Comparison of ENCODE assay signal across 32 cellular contexts in the genomic region with DNA sequence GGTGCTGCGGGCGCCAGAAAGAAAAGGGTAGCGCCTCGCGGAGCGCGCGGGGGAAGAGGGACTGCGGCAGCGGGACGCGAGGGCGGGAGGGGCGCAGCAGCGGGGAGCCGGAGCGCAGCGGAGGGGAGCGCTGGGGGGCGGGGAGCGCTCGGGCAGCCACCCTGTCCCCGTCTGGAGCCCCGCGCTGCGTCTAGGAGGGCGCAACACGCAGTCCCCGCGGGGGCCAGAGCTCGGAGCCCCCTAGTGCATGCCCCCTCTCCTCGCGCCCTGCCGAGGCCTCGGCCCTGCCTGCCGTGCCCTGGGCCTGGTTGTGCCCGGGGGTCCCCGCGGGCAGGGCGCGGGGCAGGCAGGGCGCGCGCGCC. TPM values are rescaled to one million over a fixed set of nuclear protein-coding genes. Genes with fewer than 3 reads are reported as not detected.
DNase-seq lines count a peak whose midpoint lies in the region; ATAC-seq and TF ChIP-seq lines count a peak whose summit lies in the region.
"Had no signal": no experiment of that assay in that cellular context is flagged by ENCODE, and none has a peak within 500 bp of the region (broad histone marks: within the 10 kb centered on the region; RNA-seq: fewer than 3 reads in every experiment).

No MANE protein-coding gene starts in this region.

- intact Hi-C loops in ascending aorta (cut with DNase I) = no loop called here

- peaks cover 10% of the 10 kb centered on the region; the same call in 1 of the 2 replicates for H3F3A ChIP-seq in GM23338 (replicated peaks; ENCODE audit: low read depth)

- no peaks in the 10 kb centered on the region for H3K36me3 ChIP-seq in GM23338 (ENCODE audit: insufficient read depth)
- H3K36me3 ChIP-seq in iPS-18a (ENCODE audit: control insufficient read depth, low read depth, low read length) = no peaks in the 10 kb centered on the region
- peaks cover 0 to 20% of the 10 kb centered on the region in 2 donors for H3K36me3 ChIP-seq in neuronal stem cell (replicated peaks in 1 of 2; ENCODE audit: control insufficient read depth in 2 of 2, insufficient read depth in 2 of 2, low read length in 2 of 2)
- no peaks in the 10 kb centered on the region for H3K36me3 ChIP-seq in ascending aorta
- H3K36me3 ChIP-seq: esophagus squamous epithelium, left lung, SJCRH30, thyroid gland, WERI-Rb-1 had no signal

- peak overlapping the region; percentile 100 for H2AK5ac ChIP-seq in neuronal stem cell (ENCODE audit: low read depth, low read length)

- no peaks in the 10 kb centered on the region for H3K79me2 ChIP-seq in GM23338 (replicated peaks; ENCODE audit: insufficient read depth)

- H3K14ac ChIP-seq in neuronal stem cell (ENCODE audit: low read length) = peak overlapping the region; percentile 98

- H3K4me3 Mint-ChIP-seq in GM23338 (peak overlapping the region; percentile 71), brain (peak overlapping the region in 4 of 5 experiments; percentile 65 to 87 (median 78))
- H3K4me3 Mint-ChIP-seq: activated CD4-positive, alpha-beta T cell treated with anti-CD3 and anti-CD28 coated beads, Interleukin-2, amount 10 ng/mL, durations not matched to agents 24 days and 14 days; activated naive CD8-positive, alpha-beta T cell treated with anti-CD3 and anti-CD28 coated beads for 36 hours; CD4-positive, alpha-beta memory T cell; memory B cell had no signal

- H3K4me1 ChIP-seq in GM23338 (ENCODE audit: insufficient read depth) (peaks cover 46% of the 10 kb centered on the region), iPS-18a (ENCODE audit: control insufficient read depth, low read depth, low read length) (peaks cover 36% of the 10 kb centered on the region), neuronal stem cell (ENCODE audit: control insufficient read depth in 2 of 2, insufficient read depth in 1 of 2, low read depth in 1 of 2, low read length in 2 of 2) (peaks cover 35 to 48% of the 10 kb centered on the region in 2 donors), ascending aorta (no peaks in the 10 kb centered on the region)
- H3K4me1 ChIP-seq: foreskin keratinocyte, SJCRH30 had no signal

- H3K27me3 ChIP-seq in GM23338 (ENCODE audit: insufficient read depth) = peaks cover 88% of the 10 kb centered on the region
- peaks cover 90% of the 10 kb centered on the region for H3K27me3 ChIP-seq in iPS-18a (ENCODE audit: control insufficient read depth, insufficient read depth, low read length)
- H3K27me3 ChIP-seq in neuronal stem cell (ENCODE audit: control insufficient read depth in 3 of 3, insufficient read depth in 3 of 3, low read depth in 1 of 3, low read length in 3 of 3) = no peaks in the 10 kb centered on the region
- H3K27me3 ChIP-seq in ascending aorta = no peaks in the 10 kb centered on the region
- H3K27me3 ChIP-seq: SJCRH30 had no signal

- H2AFZ ChIP-seq in GM23338 (peak overlapping the region; percentile 91), neuronal stem cell (ENCODE audit: low read length) (no peak overlapping the region)

- H3K9me3 ChIP-seq in iPS-18a (ENCODE audit: control insufficient read depth, low read depth, low read length) = no peaks in the 10 kb centered on the region
- no peaks in the 10 kb centered on the region for H3K9me3 ChIP-seq in neuronal stem cell (replicated peaks in 1 of 2; ENCODE audit: control insufficient read depth in 2 of 2, insufficient read depth in 1 of 2, low read depth in 1 of 2, low read length in 2 of 2)
- H3K9me3 ChIP-seq in ascending aorta = no peaks in the 10 kb centered on the region
- H3K9me3 ChIP-seq: esophagus squamous epithelium, left lung, SJCRH30, thyroid gland had no signal

- peak overlapping the region; percentile 100 for H3K18ac ChIP-seq in neuronal stem cell (ENCODE audit: low read length)

- H3K9me3 Mint-ChIP-seq in GM23338 (no peaks in the 10 kb centered on the region), brain (peaks cover 0 to 8% (median 4%) of the 10 kb centered on the region in 5 experiments)
- H3K9me3 Mint-ChIP-seq: activated CD4-positive, alpha-beta T cell treated with anti-CD3 and anti-CD28 coated beads, Interleukin-2, amount 10 ng/mL, durations not matched to agents 24 days and 14 days; activated naive CD8-positive, alpha-beta T cell treated with anti-CD3 and anti-CD28 coated beads for 36 hours; CD4-positive, alpha-beta memory T cell; memory B cell had no signal

- TF ChIP-seq CTCF in GM23338 (conservative IDR thresholded peaks at IDR 0.05; ENCODE audit: low read depth in 2 of 2) (no peak), brain (conservative IDR thresholded peaks at IDR 0.05) (no peak), ascending aorta (IDR thresholded peaks at IDR 0.05) (no peak)

- peak overlapping the region; percentile 90 for H3K4me2 ChIP-seq in GM23338
- H3K4me2 ChIP-seq in neuronal stem cell (ENCODE audit: insufficient read depth, low read length, poor library complexity, severe bottlenecking) = peak overlapping the region; percentile 99

- no peak overlapping the region for H3K23ac ChIP-seq in neuronal stem cell (ENCODE audit: low read depth, low read length, poor library complexity)

- ATAC-seq in GM23338 (peak; percentile 3; the same call in 2 of the 3 replicates), HG02852 (IDR thresholded peaks at IDR 0.05; ENCODE audit: unreplicated experiment) (no peak)
- ATAC-seq: foreskin keratinocyte, left lung had no signal

- no peak overlapping the region for H2BK15ac ChIP-seq in neuronal stem cell (ENCODE audit: low read length)

- H4K20me1 ChIP-seq in GM23338 (replicated peaks; ENCODE audit: insufficient read depth) = no peaks in the 10 kb centered on the region

- H4K8ac ChIP-seq in neuronal stem cell (ENCODE audit: low read depth, low read length) = no peak overlapping the region

- H2BK12ac ChIP-seq in neuronal stem cell (ENCODE audit: low read length) = peak overlapping the region; percentile 99

- H3K9ac ChIP-seq in iPS-18a (ENCODE audit: low read length) (peak overlapping the region; percentile 18), neuronal stem cell (ENCODE audit: low read depth, low read length, poor library complexity) (peak overlapping the region; percentile 100)

- no peaks in the 10 kb centered on the region for H3K9me2 ChIP-seq in GM23338 (ENCODE audit: insufficient read depth)

- DNase-seq in GM23338 (ENCODE audit: low spot score) (no peak), neuronal stem cell (ENCODE audit: low spot score) (no peak), retina (no peak), hepatic stellate cell (ENCODE audit: low spot score) (no peak), ascending aorta (ENCODE audit: low spot score in 2 of 2) (no peak)
- DNase-seq: activated CD4-positive, alpha-beta T cell treated with anti-CD3 and anti-CD28 coated beads, Interleukin-2, amount 10 ng/mL, durations not matched to agents 24 days and 14 days; activated CD8-positive, alpha-beta memory T cell treated with anti-CD3 and anti-CD28 coated beads for 24 hours; activated effector memory CD4-positive, alpha-beta T cell treated with anti-CD3 and anti-CD28 coated beads, Interleukin-2, amount 50 U/mL, for 16 hours; activated naive CD8-positive, alpha-beta T cell treated with anti-CD3 and anti-CD28 coated beads for 36 hours; activated T-cell treated with anti-CD3 and anti-CD28 coated beads for 4 hours; CD4-positive, alpha-beta memory T cell; cortex of kidney; DND-41; esophagus squamous epithelium; foreskin keratinocyte; islet precursor cell; Karpas-422; left lung; NCI-H1436 treated with DMSO at 0.1 percent for 48 hours; SJCRH30; stimulated activated CD4-positive, alpha-beta T cell treated with anti-CD3 and anti-CD28 coated beads, Interleukin-4, amount 100 ng/mL, for 1 hour; T1000; thyroid gland; WERI-Rb-1 had no signal

- peak overlapping the region; percentile 62 for H3K4me3 ChIP-seq in GM23338
- peak overlapping the region; percentile 58 for H3K4me3 ChIP-seq in iPS-18a (ENCODE audit: low read length)
- H3K4me3 ChIP-seq in neuronal stem cell (ENCODE audit: low read length in 2 of 2) = peak overlapping the region; percentile 77 to 80
- H3K4me3 ChIP-seq in ascending aorta = no peak overlapping the region
- H3K4me3 ChIP-seq: esophagus squamous epithelium, left lung, SJCRH30, thyroid gland had no signal

- H3K79me1 ChIP-seq in neuronal stem cell (ENCODE audit: low read depth, low read length) = no peaks in the 10 kb centered on the region

- H3K27me3 Mint-ChIP-seq in GM23338 (ENCODE audit: insufficient read depth, low read depth, poor library complexity) (peaks cover 82% of the 10 kb centered on the region), brain (peaks cover 33% of the 10 kb centered on the region)

- peak overlapping the region; percentile 100 for H4K91ac ChIP-seq in neuronal stem cell (ENCODE audit: low read depth, low read length, poor library complexity)

- H2BK120ac ChIP-seq in neuronal stem cell (ENCODE audit: low read depth, low read length) = peak overlapping the region; percentile 100

- peak overlapping the region; percentile 100 for H2BK5ac ChIP-seq in neuronal stem cell (ENCODE audit: low read length)

- H3K4ac ChIP-seq in neuronal stem cell (ENCODE audit: low read length) = peak overlapping the region; percentile 100

- WGBS in neuronal stem cell (ENCODE audit: extremely low coverage in 2 of 2, insufficient read length in 2 of 2, insufficient replicate concordance in 1 of 2), 2 donors = no CpG with 5 or more reads among the region's 45 CpGs

- H3K27ac ChIP-seq in GM23338 (ENCODE audit: low read depth) (no peak overlapping the region), iPS-18a (ENCODE audit: low read length) (no peak overlapping the region), neuronal stem cell (replicated peaks; ENCODE audit: low read length) (peak overlapping the region; percentile 100), ascending aorta (no peak overlapping the region)
- H3K27ac ChIP-seq: esophagus squamous epithelium, foreskin keratinocyte, HL-60, left lung, SJCRH30, thyroid gland, WERI-Rb-1 had no signal

- H3K4me1 Mint-ChIP-seq in GM23338 = peaks cover 47% of the 10 kb centered on the region
- H3K4me1 Mint-ChIP-seq in brain = peaks cover 61% of the 10 kb centered on the region
- H3K4me1 Mint-ChIP-seq: activated CD4-positive, alpha-beta T cell treated with anti-CD3 and anti-CD28 coated beads, Interleukin-2, amount 10 ng/mL, durations not matched to agents 24 days and 14 days; memory B cell had no signal

- H3K27ac Mint-ChIP-seq in GM23338 = no peak overlapping the region
- peak overlapping the region in 2 of 5 experiments; percentile 87 to 94 for H3K27ac Mint-ChIP-seq in brain
- H3K27ac Mint-ChIP-seq: activated CD4-positive, alpha-beta T cell treated with anti-CD3 and anti-CD28 coated beads, Interleukin-2, amount 10 ng/mL, durations not matched to agents 24 days and 14 days; activated naive CD8-positive, alpha-beta T cell treated with anti-CD3 and anti-CD28 coated beads for 36 hours; CD4-positive, alpha-beta memory T cell; memory B cell; progenitor cell of endocrine pancreas had no signal

- H3K36me3 Mint-ChIP-seq in GM23338 (ENCODE audit: low read depth) = no peaks in the 10 kb centered on the region
- peaks cover 8% of the 10 kb centered on the region for H3K36me3 Mint-ChIP-seq in brain
- H3K36me3 Mint-ChIP-seq: activated naive CD8-positive, alpha-beta T cell treated with anti-CD3 and anti-CD28 coated beads for 36 hours; CD4-positive, alpha-beta memory T cell; memory B cell had no signal

RNA-seq across cellular contexts. Expression of gene SOX1, which starts 37.9 kb away (rescaled TPM):
- total RNA-seq in GM23338 (2014; rRNA removed; shearing (Covaris generic)) = 0.04 and 0.17 TPM in 2 replicates
- polyA plus RNA-seq in GM23338 (2016; fragmentation: Nextera tagmentation; extraction: Ambion mirVana) (0.10 TPM in 1 of 2 replicates, not detected in the other), brain (ENCODE audit: insufficient read depth, low read depth, low replicate concordance) (98.5 TPM)
- 12.8 TPM for polyA plus RNA-seq in neuronal stem cell (2013, experiment 1 of 2)
- polyA plus RNA-seq in neuronal stem cell (2013, experiment 2 of 2) = 14.4 TPM
- total RNA-seq in ascending aorta = not detected
- total RNA-seq: activated CD4-positive, alpha-beta T cell treated with anti-CD3 and anti-CD28 coated beads, Interleukin-2, amount 10 ng/mL, durations not matched to agents 24 days and 14 days; activated naive CD8-positive, alpha-beta T cell treated with anti-CD3 and anti-CD28 coated beads for 36 hours; cardiac septum; CD4-positive, alpha-beta memory T cell; foreskin keratinocyte; H4; left lung; SJCRH30 had no signal
- polyA plus RNA-seq: CD4-positive, alpha-beta memory T cell; foreskin keratinocyte had no signal

Comparison
In these comparisons a context has a peak if more than half of its experiments do, and no peak if none do; other contexts are left out.
1. H3K4me3 ChIP-seq: peak in GM23338 (single experiment), iPS-18a (single experiment) and neuronal stem cell (2 of 2); none in ascending aorta (0 of 2).